10 cellular contexts compared by ENCODE assay signal in genomic region chr4:1337376-1337831, GRCh38.
DNase-seq lines count a peak whose midpoint lies in the region; ATAC-seq lines count a peak whose summit lies in the region.
"Had no signal": no experiment of that assay in that cellular context is flagged by ENCODE, and none has a peak within 500 bp of the region (broad histone marks: within the 10 kb centered on the region; RNA-seq: fewer than 3 reads in every experiment).

No MANE protein-coding gene starts in this region.

- ATAC-seq in GM19463 (IDR thresholded peaks at IDR 0.05; ENCODE audit: unreplicated experiment) (no peak), HG02588 (IDR thresholded peaks at IDR 0.05; ENCODE audit: unreplicated experiment) (no peak)

- peak; percentile 15 for DNase-seq in DMS53 treated with DMSO at 0.1 percent for 48 hours (lab: John Stamatoyannopoulos, UW; ENCODE audit: unreplicated experiment)
- DNase-seq in activated CD4-positive, alpha-beta T cell treated with anti-CD3 and anti-CD28 coated beads for 48 hours: peak; percentile 86
- no peak for DNase-seq in epithelial cell of prostate (ENCODE audit: low read depth, low spot score)
- DNase-seq in stimulated activated CD4-positive, alpha-beta T cell treated with anti-CD3 and anti-CD28 coated beads, Interleukin-2, amount 100 ng/mL, for 48 hours: peak; percentile 47 to 66
- no peak for DNase-seq in NCI-H1930 (lab: John Stamatoyannopoulos, UW)
- DNase-seq in germinal center (ENCODE audit: low spot score): no peak
- DNase-seq: NK-92 treated with Interleukin-12 subunit alpha and Interleukin-12 subunit beta, amount 100 ng/mL, for 24 hours had no signal

- H3K27ac ChIP-seq in epithelial cell of prostate: peak overlapping the region; percentile 66
- H3K27ac ChIP-seq: thoracic aorta had no signal

Comparison
In these comparisons a context has a peak if more than half of its experiments do, and no peak if none do; other contexts are left out.
1. DNase-seq: peak in DMS53 treated with DMSO at 0.1 percent for 48 hours (single experiment), activated CD4-positive, alpha-beta T cell treated with anti-CD3 and anti-CD28 coated beads for 48 hours (single experiment) and stimulated activated CD4-positive, alpha-beta T cell treated with anti-CD3 and anti-CD28 coated beads, Interleukin-2, amount 100 ng/mL, for 48 hours (2 of 2); none in epithelial cell of prostate (single experiment), NCI-H1930 (0 of 2) and germinal center (single experiment).